ENCODE assay signal across 8 cellular contexts in genomic region chr19:23273022-23273593, GRCh38. TPM values are rescaled to one million over a fixed set of nuclear protein-coding genes. Genes with fewer than 3 reads are reported as not detected.
DNase-seq lines count a peak whose midpoint lies in the region; ATAC-seq, FAIRE-seq and TF ChIP-seq lines count a peak whose summit lies in the region.

No MANE protein-coding gene starts in this region.

- CTCF ChIA-PET in activated CD4-positive, alpha-beta T cell treated with anti-CD3 and anti-CD28 coated beads for 36 hours (lab: Charles Lee): interaction anchor here (1.0 to 1.6 kb wide), 4 partner anchors 11 to 413 kb away, joined by 3 to 4 read pairs (median 4); partner anchors contain the start of genes ZNF675 and ZNF724
- CTCF ChIA-PET in T-cell (lab: Charles Lee): interaction anchor here (0.6 to 1.9 kb wide), 8 partner anchors 9 to 806 kb away, joined by 3 to 5 read pairs (median 4); partner anchors contain the start of gene ZNF724 (in 1 of the 2)

- H3K27ac ChIP-seq in fibroblast of lung (ENCODE audit: insufficient read depth, low read length) (peak overlapping the region; percentile 75), pancreas (peak overlapping the region; percentile 76 to 90 (median 84))

- no peaks in the 10 kb centered on the region for H3K9me3 ChIP-seq in fibroblast of lung (ENCODE audit: control insufficient read depth, insufficient read depth, low read depth, low read length)
- no peaks in the 10 kb centered on the region for H3K9me3 ChIP-seq in pancreas

- no peaks in the 10 kb centered on the region for H3K27me3 Mint-ChIP-seq in activated CD4-positive, alpha-beta T cell treated with anti-CD3 and anti-CD28 coated beads for 36 hours
- no peaks in the 10 kb centered on the region for H3K27me3 Mint-ChIP-seq in T-cell

- no peaks in the 10 kb centered on the region for H3K9me3 Mint-ChIP-seq in activated CD4-positive, alpha-beta T cell treated with anti-CD3 and anti-CD28 coated beads for 36 hours (ENCODE audit: low read depth)
- H3K9me3 Mint-ChIP-seq in T-cell: no peaks in the 10 kb centered on the region

- POLR2A ChIA-PET in activated CD4-positive, alpha-beta T cell treated with anti-CD3 and anti-CD28 coated beads for 36 hours (lab: Charles Lee): interaction anchor here (0.6 to 1.4 kb wide), 3 partner anchors 9 to 642 kb away, joined by 3 to 13 read pairs (median 3); partner anchors contain the start of gene ZNF724
- POLR2A ChIA-PET in T-cell (lab: Charles Lee): interaction anchor here (0.5 to 1.2 kb wide), 3 partner anchors 23 to 123 kb away, joined by 3 to 4 read pairs (median 3); partner anchors contain the start of genes ZNF724 (in 2 of the 2) and ZNF91 (in 1 of the 2)

- H3K36me3 ChIP-seq in fibroblast of lung (ENCODE audit: control insufficient read depth, insufficient read depth, low read length): no peaks in the 10 kb centered on the region
- peaks cover 0 to 4% (median 3%) of the 10 kb centered on the region in 3 donors for H3K36me3 ChIP-seq in pancreas

- peak overlapping the region; percentile 82 for H3K4me2 ChIP-seq in fibroblast of lung (ENCODE audit: extremely low read depth, insufficient read depth, low read length)

- H3K4me3 ChIP-seq in fibroblast of lung (replicated peaks in 1 of 4; ENCODE audit: control extremely low read depth in 1 of 4, insufficient read depth in 1 of 4, low read depth in 3 of 4, low read length in 4 of 4) (peak overlapping the region; percentile 80 to 97 (median 91)), pancreas (peak overlapping the region; percentile 70 to 97 (median 94))

- peak overlapping the region; percentile 60 for H2AFZ ChIP-seq in fibroblast of lung (ENCODE audit: low read length)

- H3K27ac Mint-ChIP-seq in activated CD4-positive, alpha-beta T cell treated with anti-CD3 and anti-CD28 coated beads for 36 hours: peak overlapping the region; percentile 86
- peak overlapping the region; percentile 91 to 93 for H3K27ac Mint-ChIP-seq in T-cell

- peak; percentile 30 for DNase-seq in activated CD4-positive, alpha-beta T cell treated with anti-CD3 and anti-CD28 coated beads for 36 hours
- DNase-seq in activated CD4-positive, alpha-beta T cell treated with anti-CD3 and anti-CD28 coated beads, Interleukin-2, amount 50 U/mL, for 48 hours: no peak
- peak in 1 of 34 experiments; percentile 8 for DNase-seq in T-cell
- no peak for DNase-seq in fibroblast of lung (ENCODE audit: low read depth in 2 of 2)
- peak in 2 of 6 donors; percentile 12 to 65 for DNase-seq in pancreas
- no peak for DNase-seq in NCI-H146 treated with DMSO at 0.1 percent for 48 hours (lab: John Stamatoyannopoulos, UW; ENCODE audit: unreplicated experiment)

- intact Hi-C loops in activated CD4-positive, alpha-beta T cell treated with anti-CD3 and anti-CD28 coated beads for 36 hours (cut with DNase I, micrococcal nuclease): loop anchor here (5.0 to 10.0 kb wide), 4 partner anchors 122 to 1506 kb away; partner anchors contain the start of genes ZNF100 (in 1 of the 2), ZNF730 (in 1 of the 2) and ZNF91 (in 1 of the 2)
- intact Hi-C loops in pancreas (cut with DNase I): no loop called here

- H3K4me3 Mint-ChIP-seq in activated CD4-positive, alpha-beta T cell treated with anti-CD3 and anti-CD28 coated beads for 36 hours: peak overlapping the region; percentile 92
- H3K4me3 Mint-ChIP-seq in T-cell: peak overlapping the region; percentile 96 to 98 (median 97)

- H3K27me3 ChIP-seq in fibroblast of lung (ENCODE audit: control insufficient read depth, insufficient read depth, low read length) (no peaks in the 10 kb centered on the region), pancreas (no peaks in the 10 kb centered on the region)

- H3K36me3 Mint-ChIP-seq in activated CD4-positive, alpha-beta T cell treated with anti-CD3 and anti-CD28 coated beads for 36 hours (ENCODE audit: low read depth): peaks cover 29% of the 10 kb centered on the region
- H3K36me3 Mint-ChIP-seq in T-cell: peaks cover 21% of the 10 kb centered on the region

- no peak for TF ChIP-seq CTCF in fibroblast of lung (conservative IDR thresholded peaks at IDR 0.05 in 1 of 2, IDR thresholded peaks at IDR 0.05 in 1 of 2; ENCODE audit: low read depth in 1 of 2, low read length in 2 of 2)
- no peak for TF ChIP-seq CTCF in pancreas (IDR thresholded peaks at IDR 0.05)

- peak overlapping the region; percentile 82 for H3K9ac ChIP-seq in fibroblast of lung (ENCODE audit: insufficient read depth, low read length)

- FAIRE-seq in pancreas (lab: Jason Lieb, UNC): no peak

- H3K4me1 ChIP-seq in fibroblast of lung (ENCODE audit: control insufficient read depth, extremely low read depth, insufficient read depth, low read length) (no peaks in the 10 kb centered on the region), pancreas (peaks cover 0 to 4% (median 0%) of the 10 kb centered on the region in 3 donors)

- H3K79me2 ChIP-seq in fibroblast of lung (ENCODE audit: control insufficient read depth, insufficient read depth, low read length): no peaks in the 10 kb centered on the region

- H3K4me1 Mint-ChIP-seq in activated CD4-positive, alpha-beta T cell treated with anti-CD3 and anti-CD28 coated beads for 36 hours: peaks cover 25% of the 10 kb centered on the region
- peaks cover 27 to 36% (median 33%) of the 10 kb centered on the region in 3 donors for H3K4me1 Mint-ChIP-seq in T-cell

- H4K20me1 ChIP-seq in fibroblast of lung (ENCODE audit: control insufficient read depth, extremely low read depth, insufficient read depth, low read length): no peaks in the 10 kb centered on the region

- whole genome bisulfite sequencing in pancreas, 2 donors: 0 to 4% methylated on average over 10 of the region's 10 CpGs

- no peak for ATAC-seq in activated CD4-positive, alpha-beta T cell treated with anti-CD3 and anti-CD28 coated beads for 36 hours
- ATAC-seq in T-cell (replicated peaks in 1 of 4): no peak
- ATAC-seq in pancreas: peak; percentile 7 to 33 (median 8)
- no peak for ATAC-seq in HG02938 (IDR thresholded peaks at IDR 0.05; ENCODE audit: unreplicated experiment)
- no peak for ATAC-seq in GM18858 (IDR thresholded peaks at IDR 0.05; ENCODE audit: unreplicated experiment)

RNA-seq across cellular contexts. Expression of gene ZNF724, which starts 22.9 kb away (rescaled TPM):
- 10 to 100 TPM; 15.1 to 19.1 TPM for total RNA-seq in activated CD4-positive, alpha-beta T cell treated with anti-CD3 and anti-CD28 coated beads for 36 hours
- total RNA-seq in T-cell: 1 to 10 TPM; 3.3 to 6.5 (median 6.0) TPM
- total RNA-seq in fibroblast of lung: 1.3 and 3.3 TPM in 2 replicates
- 2.0 and 4.2 TPM in 2 replicates for polyA plus RNA-seq in fibroblast of lung
- polyA plus RNA-seq in fibroblast of lung (2012): 0.55 and 1.1 TPM in 2 replicates
- polyA minus RNA-seq in fibroblast of lung (ENCODE audit: low replicate concordance): 1.5 and 23.8 TPM in 2 replicates
- 1 to 10 TPM in 1 of 6 donors, under 1 TPM in 5; 0.19 to 2.2 (median 0.73) TPM for total RNA-seq in pancreas
- polyA plus RNA-seq in pancreas: under 1 TPM in 1 of 2 donors, not detected in 1; 0.11 TPM

Comparison
In these comparisons a context has a peak if more than half of its experiments do, and no peak if none do; other contexts are left out.
1. ATAC-seq: peak in pancreas (4 of 4); none in activated CD4-positive, alpha-beta T cell treated with anti-CD3 and anti-CD28 coated beads for 36 hours (single experiment), T-cell (0 of 4), HG02938 (single experiment) and GM18858 (single experiment).
2. intact Hi-C loops: an anchor here in activated CD4-positive, alpha-beta T cell treated with anti-CD3 and anti-CD28 coated beads for 36 hours (5.0 to 10.0 kb wide); none called in pancreas.